In the genomic region with DNA sequence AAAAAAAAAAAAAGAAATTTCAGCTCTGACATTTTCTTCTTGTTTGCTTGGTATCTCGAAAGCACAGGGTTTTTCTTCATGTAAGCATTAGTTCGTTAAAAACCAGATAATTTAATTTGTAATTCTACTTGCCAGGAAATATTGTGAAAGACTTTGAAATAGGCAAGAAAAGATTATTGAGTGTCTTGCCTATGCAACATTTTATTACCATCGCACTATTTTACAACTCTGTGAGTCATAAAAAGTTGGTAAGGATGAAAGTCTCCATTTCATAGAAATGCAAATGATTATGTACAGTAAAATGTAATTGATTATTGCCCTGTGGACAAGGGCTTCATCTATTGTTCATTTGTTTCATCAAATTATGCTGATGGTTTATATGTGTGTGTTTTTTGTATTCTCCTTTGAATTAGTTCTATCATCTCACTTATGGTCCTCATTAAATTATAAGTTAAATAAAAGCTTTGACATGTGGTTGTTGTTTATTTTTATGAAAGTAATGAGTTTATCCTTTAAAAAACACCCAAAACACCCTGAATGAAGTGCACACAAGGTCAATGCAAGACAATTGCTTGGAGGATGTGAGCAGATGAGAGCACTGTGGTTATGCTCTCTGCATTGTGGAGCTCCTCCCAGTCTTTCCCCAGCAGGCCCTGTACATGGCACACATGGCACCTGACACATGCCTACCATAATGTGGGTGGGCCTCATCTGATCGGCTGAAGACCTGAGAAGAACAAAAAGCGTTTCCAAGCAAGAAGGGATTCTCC, we compare ENCODE assay signal across 20 cellular contexts.
"Had no signal": no experiment of that assay in that cellular context is flagged by ENCODE, and none has a peak within 500 bp of the region (broad histone marks: within the 10 kb centered on the region; RNA-seq: fewer than 3 reads in every experiment).

No MANE protein-coding gene starts in this region.

- H3K4me3 ChIP-seq: colonic mucosa, heart right ventricle, left lung, lower lobe of right lung, right lobe of liver, thoracic aorta had no signal

- DNase-seq: activated CD4-positive, alpha-beta T cell treated with anti-CD3 and anti-CD28 coated beads for 36 hours; activated CD4-positive, CD25-positive, alpha-beta regulatory T cell; activated naive CD4-positive, alpha-beta T cell; activated T-cell treated with anti-CD3 and anti-CD28 coated beads for 4 hours; activated T-cell treated with anti-CD3 and anti-CD28 coated beads, Interleukin-2, amount 50 U/mL, for 72 hours; colonic mucosa; effector CD8-positive, alpha-beta T cell; foreskin melanocyte; heart right ventricle; left lung; lower lobe of right lung; natural killer cell; posterior cingulate gyrus; right lobe of liver; stimulated activated CD4-positive, alpha-beta T cell treated with anti-CD3 and anti-CD28 coated beads, Interleukin-12 subunit alpha, Interleukin-12 subunit beta, amount 100 ng/mL, for 4 hours; stimulated activated CD4-positive, alpha-beta T cell treated with anti-CD3 and anti-CD28 coated beads, Interleukin-4, amount 100 ng/mL, for 24 hours; trophoblast cell had no signal

- ATAC-seq: activated CD4-positive, alpha-beta T cell treated with anti-CD3 and anti-CD28 coated beads for 36 hours; activated naive CD4-positive, alpha-beta T cell treated with anti-CD3 and anti-CD28 coated beads, Interleukin-2, amount 50 U/mL, for 72 hours; activated T-cell treated with anti-CD3 and anti-CD28 coated beads, Interleukin-2, amount 50 U/mL, for 72 hours; left lung; lower lobe of right lung; natural killer cell; right lobe of liver; stimulated activated effector memory CD8-positive, alpha-beta T cell treated with anti-CD3 and anti-CD28 coated beads, Interleukin-12 subunit alpha, Interleukin-12 subunit beta, amount 100 ng/mL, for 72 hours had no signal
